10 cellular contexts compared by ENCODE assay signal in genomic region chr6:150753404-150754184, GRCh38.
DNase-seq lines count a peak whose midpoint lies in the region; ATAC-seq and TF ChIP-seq lines count a peak whose summit lies in the region.
"Had no signal": no experiment of that assay in that cellular context is flagged by ENCODE, and none has a peak within 500 bp of the region (broad histone marks: within the 10 kb centered on the region; RNA-seq: fewer than 3 reads in every experiment).

No MANE protein-coding gene starts in this region.

- no peak for TF ChIP-seq POLR2A in uterus (IDR thresholded peaks at IDR 0.05)

- H3K4me3 ChIP-seq in uterus, result no peak overlapping the region
- H3K4me3 ChIP-seq: gastrocnemius medialis had no signal

- no peaks in the 10 kb centered on the region for H3K36me3 ChIP-seq in uterus
- H3K36me3 ChIP-seq: gastrocnemius medialis had no signal

- DNase-seq in HuH-7 (ENCODE audit: low spot score), result peak; percentile 50
- DNase-seq in NCI-H748 treated with DMSO at 0.1 percent for 48 hours (lab: John Stamatoyannopoulos, UW), result peak; percentile 66
- peak; percentile 71 for DNase-seq in left kidney (ENCODE audit: low read depth, low spot score)
- DNase-seq in stimulated activated naive B cell treated with anti-CD40 and anti-IgM and Interleukin-4, amounts not matched to agents 10 μg/mL and 1 μg/mL and 100 μg/mL, for 72 hours, result no peak
- DNase-seq in activated effector memory CD4-positive, alpha-beta T cell treated with Interleukin-2 at 50 U/mL for 16 hours, result no peak
- DNase-seq in HK-2 (ENCODE audit: unreplicated experiment), result no peak
- DNase-seq in uterus, result no peak
- DNase-seq: gastrocnemius medialis, NCI-H187 had no signal

- no peaks in the 10 kb centered on the region for H3K9me3 ChIP-seq in uterus
- H3K9me3 ChIP-seq: gastrocnemius medialis had no signal

- H3K27ac Mint-ChIP-seq in stimulated activated naive B cell treated with anti-CD40 and anti-IgM and Interleukin-4, amounts not matched to agents 10 μg/mL and 1 μg/mL and 100 μg/mL, for 72 hours, result peak overlapping the region; percentile 49
- H3K27ac Mint-ChIP-seq: dendritic cell treated with granulocyte-macrophage colony-stimulating factor and Interleukin-4, amounts not matched to agents 40 ng/mL and 50 ng/mL, for 4 days had no signal

- H3K9me3 Mint-ChIP-seq in stimulated activated naive B cell treated with anti-CD40 and anti-IgM and Interleukin-4, amounts not matched to agents 10 μg/mL and 1 μg/mL and 100 μg/mL, for 72 hours, result peaks cover 0 to under 1% of the 10 kb centered on the region in 2 donors
- H3K9me3 Mint-ChIP-seq: dendritic cell treated with granulocyte-macrophage colony-stimulating factor and Interleukin-4, amounts not matched to agents 40 ng/mL and 50 ng/mL, for 4 days had no signal

- H3K4me3 Mint-ChIP-seq in stimulated activated naive B cell treated with anti-CD40 and anti-IgM and Interleukin-4, amounts not matched to agents 10 μg/mL and 1 μg/mL and 100 μg/mL, for 72 hours, result no peak overlapping the region
- H3K4me3 Mint-ChIP-seq: dendritic cell treated with granulocyte-macrophage colony-stimulating factor and Interleukin-4, amounts not matched to agents 40 ng/mL and 50 ng/mL, for 4 days had no signal

- ATAC-seq in stimulated activated naive B cell treated with anti-CD40 and anti-IgM and Interleukin-4, amounts not matched to agents 10 μg/mL and 1 μg/mL and 100 μg/mL, for 72 hours (replicated peaks), result no peak
- ATAC-seq: gastrocnemius medialis had no signal

- no peak overlapping the region for H3K27ac ChIP-seq in uterus

- no peaks in the 10 kb centered on the region for H3K27me3 ChIP-seq in uterus
- H3K27me3 ChIP-seq: gastrocnemius medialis had no signal

- H3K27me3 Mint-ChIP-seq in stimulated activated naive B cell treated with anti-CD40 and anti-IgM and Interleukin-4, amounts not matched to agents 10 μg/mL and 1 μg/mL and 100 μg/mL, for 72 hours, result no peaks in the 10 kb centered on the region

- no peaks in the 10 kb centered on the region for H3K4me1 ChIP-seq in uterus
- H3K4me1 ChIP-seq: gastrocnemius medialis had no signal

- peaks cover 32 to 42% of the 10 kb centered on the region in 2 donors for H3K36me3 Mint-ChIP-seq in stimulated activated naive B cell treated with anti-CD40 and anti-IgM and Interleukin-4, amounts not matched to agents 10 μg/mL and 1 μg/mL and 100 μg/mL, for 72 hours

- intact Hi-C loops in uterus (cut with DNase I; ENCODE audit: low total_unique reads), result no loop called here

- no peak for TF ChIP-seq CTCF in uterus (IDR thresholded peaks at IDR 0.05)

- H3K4me1 Mint-ChIP-seq in stimulated activated naive B cell treated with anti-CD40 and anti-IgM and Interleukin-4, amounts not matched to agents 10 μg/mL and 1 μg/mL and 100 μg/mL, for 72 hours, result peaks cover 26 to 59% of the 10 kb centered on the region in 2 donors

Comparison
In these comparisons a context has a peak if more than half of its experiments do, and no peak if none do; other contexts are left out.
1. DNase-seq: peak in HuH-7 (single experiment), NCI-H748 treated with DMSO at 0.1 percent for 48 hours (single experiment) and left kidney (single experiment); none in stimulated activated naive B cell treated with anti-CD40 and anti-IgM and Interleukin-4, amounts not matched to agents 10 μg/mL and 1 μg/mL and 100 μg/mL, for 72 hours (single experiment), activated effector memory CD4-positive, alpha-beta T cell treated with Interleukin-2 at 50 U/mL for 16 hours (single experiment), HK-2 (single experiment) and uterus (0 of 2).